ENCODE assay signal across 8 cellular contexts in the genomic region with DNA sequence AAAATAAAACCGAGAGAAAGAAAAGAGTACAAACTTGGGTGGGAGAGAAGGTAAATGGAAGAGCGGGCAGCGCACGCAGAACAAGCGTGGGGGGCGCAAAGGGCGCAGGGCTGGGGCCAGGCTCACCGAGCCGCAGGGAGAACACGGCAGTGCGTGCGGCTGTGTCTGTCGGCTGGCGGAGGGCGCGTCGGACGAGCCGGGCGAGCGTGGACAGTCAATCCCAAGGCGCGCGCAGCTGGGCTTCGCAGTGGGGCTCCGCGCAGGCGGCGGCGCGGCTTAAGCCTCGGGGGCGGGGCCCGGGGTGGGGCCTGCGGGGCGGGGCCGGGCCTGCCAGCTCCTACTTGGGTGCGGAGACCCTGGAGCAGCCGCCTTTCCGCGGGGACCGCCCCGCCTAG. TPM values are rescaled to one million over a fixed set of nuclear protein-coding genes. Genes with fewer than 3 reads are reported as not detected.
DNase-seq lines count a peak whose midpoint lies in the region; ATAC-seq and TF ChIP-seq lines count a peak whose summit lies in the region.

A gene with protein sequence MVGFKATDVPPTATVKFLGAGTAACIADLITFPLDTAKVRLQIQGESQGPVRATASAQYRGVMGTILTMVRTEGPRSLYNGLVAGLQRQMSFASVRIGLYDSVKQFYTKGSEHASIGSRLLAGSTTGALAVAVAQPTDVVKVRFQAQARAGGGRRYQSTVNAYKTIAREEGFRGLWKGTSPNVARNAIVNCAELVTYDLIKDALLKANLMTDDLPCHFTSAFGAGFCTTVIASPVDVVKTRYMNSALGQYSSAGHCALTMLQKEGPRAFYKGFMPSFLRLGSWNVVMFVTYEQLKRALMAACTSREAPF (minus strand): TSS at position 249 of the 395 bp plus-strand sequence. CDS start 4,465 bp downstream, outside the sequence.

- DNase-seq in CD1c-positive myeloid dendritic cell (ENCODE audit: extremely low spot score) (peak; percentile 91), NOMO-1 treated with DMSO at 0.1 percent for 48 hours (lab: John Stamatoyannopoulos, UW; ENCODE audit: unreplicated experiment) (peak; percentile 92), endothelial cell (ENCODE audit: low spot score) (peak; percentile 82), midbrain (lab: John Stamatoyannopoulos, UW) (peak; percentile 78)
- peak in 2 of 3 experiments; percentile 81 to 86 for DNase-seq in activated CD8-positive, alpha-beta memory T cell treated with anti-CD3 and anti-CD28 coated beads for 48 hours (ENCODE audit: low read depth in 2 of 3, low spot score in 2 of 3)
- DNase-seq in stimulated activated CD8-positive, alpha-beta memory T cell treated with anti-CD3 and anti-CD28 coated beads, Interleukin-15, amount 100 ng/mL, for 48 hours (ENCODE audit: low read depth in 2 of 2): peak; percentile 88 to 89

- ATAC-seq in GM19452 (IDR thresholded peaks at IDR 0.05; ENCODE audit: unreplicated experiment): peak; percentile 48
- ATAC-seq in HG03571 (IDR thresholded peaks at IDR 0.05; ENCODE audit: unreplicated experiment): peak; percentile 38

- H3K36me3 Mint-ChIP-seq in endothelial cell (ENCODE audit: low read depth, unreplicated experiment): peaks cover 9% of the 10 kb centered on the region

- H3K4me3 Mint-ChIP-seq in endothelial cell (ENCODE audit: unreplicated experiment): peak within 1 kb of the TSS; percentile 98

- peaks cover 13% of the 10 kb centered on the region for H3K27me3 Mint-ChIP-seq in endothelial cell (ENCODE audit: unreplicated experiment)

- H3K27ac Mint-ChIP-seq in endothelial cell (ENCODE audit: unreplicated experiment): peak within 1 kb of the TSS; percentile 99

- peaks cover 31% of the 10 kb centered on the region for H3K4me1 Mint-ChIP-seq in endothelial cell (ENCODE audit: unreplicated experiment)

- TF ChIP-seq CTCF in endothelial cell (IDR thresholded peaks at IDR 0.05; ENCODE audit: unreplicated experiment): no peak

- H3K9me3 Mint-ChIP-seq in endothelial cell (ENCODE audit: unreplicated experiment): no peaks in the 10 kb centered on the region

RNA-seq across cellular contexts. Expression of the gene that starts here (rescaled TPM):
- total RNA-seq in endothelial cell (ENCODE audit: unreplicated experiment): 12.8 TPM

Comparison
In these comparisons a context has a peak if more than half of its experiments do, and no peak if none do; other contexts are left out.
1. Peak in every context shown above with its lines: DNase-seq and ATAC-seq.